12 cellular contexts compared by ENCODE assay signal in genomic region chr3:40718681-40719080, GRCh38.
DNase-seq lines count a peak whose midpoint lies in the region; ATAC-seq and TF ChIP-seq lines count a peak whose summit lies in the region.
"Had no signal": no experiment of that assay in that cellular context is flagged by ENCODE, and none has a peak within 500 bp of the region (broad histone marks: within the 10 kb centered on the region; RNA-seq: fewer than 3 reads in every experiment).

No MANE protein-coding gene starts in this region.

- peak overlapping the region; percentile 5 for H3K27ac Mint-ChIP-seq in activated naive CD8-positive, alpha-beta T cell treated with anti-CD3 and anti-CD28 coated beads, Interleukin-2, amount 50 U/mL, for 24 hours
- H3K27ac Mint-ChIP-seq in activated naive CD8-positive, alpha-beta T cell treated with anti-CD3 and anti-CD28 coated beads for 36 hours = no peak overlapping the region
- H3K27ac Mint-ChIP-seq in stimulated activated naive B cell treated with anti-CD40 and anti-IgM and Interleukin-4, amounts not matched to agents 10 μg/mL and 1 μg/mL and 100 μg/mL, for 72 hours = no peak overlapping the region
- no peak overlapping the region for H3K27ac Mint-ChIP-seq in chondrocyte (ENCODE audit: unreplicated experiment)
- H3K27ac Mint-ChIP-seq: naive thymus-derived CD8-positive, alpha-beta T cell had no signal

- TF ChIP-seq CTCF in MM.1S (IDR thresholded peaks at IDR 0.05; ENCODE audit: low read length) (no peak), PC-3 (conservative IDR thresholded peaks at IDR 0.05; ENCODE audit: low read depth, low read length) (no peak), chondrocyte (IDR thresholded peaks at IDR 0.05) (no peak)

- POLR2A ChIA-PET in PC-3 (lab: Charles Lee; ENCODE audit: unreplicated experiment) = no interaction called here

- ATAC-seq in activated naive CD8-positive, alpha-beta T cell treated with anti-CD3 and anti-CD28 coated beads, Interleukin-2, amount 50 U/mL, for 24 hours = no peak
- ATAC-seq in HG02852 (IDR thresholded peaks at IDR 0.05; ENCODE audit: unreplicated experiment) (peak; percentile 89), PC-3 (no peak)
- peak; percentile 85 to 86 for ATAC-seq in stimulated activated naive B cell treated with anti-CD40 and anti-IgM and Interleukin-4, amounts not matched to agents 10 μg/mL and 1 μg/mL and 100 μg/mL, for 72 hours (replicated peaks)
- ATAC-seq: gastrocnemius medialis; naive thymus-derived CD8-positive, alpha-beta T cell had no signal

- H3K4me1 ChIP-seq in MM.1S (ENCODE audit: low read length) (peaks cover 47% of the 10 kb centered on the region), PC-3 (ENCODE audit: insufficient read depth, low read length) (no peaks in the 10 kb centered on the region), SJCRH30 (no peaks in the 10 kb centered on the region)

- H3K79me2 ChIP-seq in MM.1S (ENCODE audit: low read length) (no peaks in the 10 kb centered on the region), PC-3 (ENCODE audit: low read length) (no peaks in the 10 kb centered on the region)

- peak overlapping the region; percentile 51; the same call in 1 of the 2 replicates for H3K4me2 ChIP-seq in MM.1S (ENCODE audit: low read depth, low read length)
- H3K4me2 ChIP-seq in PC-3 (ENCODE audit: low read length) = no peak overlapping the region

- H3K27ac ChIP-seq in MM.1S (ENCODE audit: low read length) = peak overlapping the region; percentile 88
- no peak overlapping the region for H3K27ac ChIP-seq in PC-3 (ENCODE audit: low read length)
- H3K27ac ChIP-seq in SJCRH30 = no peak overlapping the region
- H3K27ac ChIP-seq: gastrocnemius medialis had no signal

- peaks cover 10% of the 10 kb centered on the region for H3K27me3 Mint-ChIP-seq in activated naive CD8-positive, alpha-beta T cell treated with anti-CD3 and anti-CD28 coated beads, Interleukin-2, amount 50 U/mL, for 24 hours
- H3K27me3 Mint-ChIP-seq in activated naive CD8-positive, alpha-beta T cell treated with anti-CD3 and anti-CD28 coated beads for 36 hours = peaks cover 6% of the 10 kb centered on the region
- no peaks in the 10 kb centered on the region for H3K27me3 Mint-ChIP-seq in stimulated activated naive B cell treated with anti-CD40 and anti-IgM and Interleukin-4, amounts not matched to agents 10 μg/mL and 1 μg/mL and 100 μg/mL, for 72 hours
- H3K27me3 Mint-ChIP-seq in chondrocyte (ENCODE audit: low read depth) = peaks cover 5% of the 10 kb centered on the region

- H3K9me3 ChIP-seq in MM.1S (replicated peaks; ENCODE audit: insufficient read depth, low read length) = no peaks in the 10 kb centered on the region
- H3K9me3 ChIP-seq in PC-3 (ENCODE audit: low read length) = no peaks in the 10 kb centered on the region
- no peaks in the 10 kb centered on the region for H3K9me3 ChIP-seq in SJCRH30 (replicated peaks)
- H3K9me3 ChIP-seq: gastrocnemius medialis had no signal

- H3K9me3 Mint-ChIP-seq in activated naive CD8-positive, alpha-beta T cell treated with anti-CD3 and anti-CD28 coated beads, Interleukin-2, amount 50 U/mL, for 24 hours = no peaks in the 10 kb centered on the region
- H3K9me3 Mint-ChIP-seq in activated naive CD8-positive, alpha-beta T cell treated with anti-CD3 and anti-CD28 coated beads for 36 hours = no peaks in the 10 kb centered on the region
- H3K9me3 Mint-ChIP-seq in stimulated activated naive B cell treated with anti-CD40 and anti-IgM and Interleukin-4, amounts not matched to agents 10 μg/mL and 1 μg/mL and 100 μg/mL, for 72 hours = no peaks in the 10 kb centered on the region
- H3K9me3 Mint-ChIP-seq in chondrocyte (ENCODE audit: low read depth) = no peaks in the 10 kb centered on the region

- H2AFZ ChIP-seq in MM.1S (ENCODE audit: low read length) (peak overlapping the region; percentile 50), PC-3 (ENCODE audit: low read length) (no peak overlapping the region)

- CTCF ChIA-PET in PC-3 (lab: Charles Lee) = no interaction called here

- H3K9ac ChIP-seq in MM.1S (ENCODE audit: low read length) (peak overlapping the region; percentile 23; the same call in 1 of the 2 replicates), PC-3 (ENCODE audit: low read length) (no peak overlapping the region)

- no peak for DNase-seq in activated naive CD8-positive, alpha-beta T cell treated with anti-CD3 and anti-CD28 coated beads, Interleukin-2, amount 50 U/mL, for 24 hours
- DNase-seq in activated naive CD8-positive, alpha-beta T cell treated with anti-CD3 and anti-CD28 coated beads for 36 hours = no peak
- DNase-seq in MM.1S (peak; percentile 75), PC-3 (no peak), chondrocyte (ENCODE audit: low spot score) (no peak), SJCRH30 (no peak)
- no peak for DNase-seq in stimulated activated naive B cell treated with anti-CD40 and anti-IgM and Interleukin-4, amounts not matched to agents 10 μg/mL and 1 μg/mL and 100 μg/mL, for 72 hours
- DNase-seq: anterior cingulate cortex; gastrocnemius medialis; naive thymus-derived CD8-positive, alpha-beta T cell; NCI-H1930 had no signal

- H3K4me1 Mint-ChIP-seq in activated naive CD8-positive, alpha-beta T cell treated with anti-CD3 and anti-CD28 coated beads, Interleukin-2, amount 50 U/mL, for 24 hours = peaks cover 17% of the 10 kb centered on the region
- H3K4me1 Mint-ChIP-seq in activated naive CD8-positive, alpha-beta T cell treated with anti-CD3 and anti-CD28 coated beads for 36 hours = no peaks in the 10 kb centered on the region
- peaks cover 32 to 45% of the 10 kb centered on the region in 2 donors for H3K4me1 Mint-ChIP-seq in stimulated activated naive B cell treated with anti-CD40 and anti-IgM and Interleukin-4, amounts not matched to agents 10 μg/mL and 1 μg/mL and 100 μg/mL, for 72 hours
- H3K4me1 Mint-ChIP-seq in chondrocyte (ENCODE audit: low read depth) = peaks cover 7% of the 10 kb centered on the region

- intact Hi-C loops in PC-3 (cut with micrococcal nuclease) = no loop called here

- H3K4me3 ChIP-seq in MM.1S (ENCODE audit: low read length) (no peak overlapping the region), PC-3 (ENCODE audit: low read length) (no peak overlapping the region), SJCRH30 (no peak overlapping the region)
- H3K4me3 ChIP-seq: gastrocnemius medialis had no signal

- H3K4me3 Mint-ChIP-seq in activated naive CD8-positive, alpha-beta T cell treated with anti-CD3 and anti-CD28 coated beads, Interleukin-2, amount 50 U/mL, for 24 hours = no peak overlapping the region
- no peak overlapping the region for H3K4me3 Mint-ChIP-seq in activated naive CD8-positive, alpha-beta T cell treated with anti-CD3 and anti-CD28 coated beads for 36 hours
- no peak overlapping the region for H3K4me3 Mint-ChIP-seq in stimulated activated naive B cell treated with anti-CD40 and anti-IgM and Interleukin-4, amounts not matched to agents 10 μg/mL and 1 μg/mL and 100 μg/mL, for 72 hours
- no peak overlapping the region for H3K4me3 Mint-ChIP-seq in chondrocyte (ENCODE audit: unreplicated experiment)
- H3K4me3 Mint-ChIP-seq: naive thymus-derived CD8-positive, alpha-beta T cell had no signal

- H3K9me2 ChIP-seq in MM.1S (replicated peaks; ENCODE audit: insufficient read depth, low read length) (no peaks in the 10 kb centered on the region), PC-3 (replicated peaks; ENCODE audit: low read length) (no peaks in the 10 kb centered on the region)

- H4K20me1 ChIP-seq in MM.1S (ENCODE audit: insufficient read depth, low read length) = no peaks in the 10 kb centered on the region
- no peaks in the 10 kb centered on the region for H4K20me1 ChIP-seq in PC-3 (ENCODE audit: low read length)

- no TSS peak for BruUV-seq in PC-3 (replicated peaks; lab: Mats Ljungman, UMichigan)

- no peaks in the 10 kb centered on the region for H3K36me3 Mint-ChIP-seq in activated naive CD8-positive, alpha-beta T cell treated with anti-CD3 and anti-CD28 coated beads, Interleukin-2, amount 50 U/mL, for 24 hours (ENCODE audit: low read depth)
- H3K36me3 Mint-ChIP-seq in activated naive CD8-positive, alpha-beta T cell treated with anti-CD3 and anti-CD28 coated beads for 36 hours = no peaks in the 10 kb centered on the region
- H3K36me3 Mint-ChIP-seq in stimulated activated naive B cell treated with anti-CD40 and anti-IgM and Interleukin-4, amounts not matched to agents 10 μg/mL and 1 μg/mL and 100 μg/mL, for 72 hours = peaks cover 0 to 2% of the 10 kb centered on the region in 2 donors
- peaks cover 3% of the 10 kb centered on the region for H3K36me3 Mint-ChIP-seq in chondrocyte (ENCODE audit: low read depth)
- H3K36me3 Mint-ChIP-seq: naive thymus-derived CD8-positive, alpha-beta T cell had no signal

- H3K36me3 ChIP-seq in MM.1S (replicated peaks; ENCODE audit: insufficient read depth, low read length) = no peaks in the 10 kb centered on the region
- H3K36me3 ChIP-seq in PC-3 (ENCODE audit: low read depth, low read length) = no peaks in the 10 kb centered on the region
- H3K36me3 ChIP-seq in SJCRH30 = no peaks in the 10 kb centered on the region
- H3K36me3 ChIP-seq: gastrocnemius medialis had no signal

- no peaks in the 10 kb centered on the region for H3K27me3 ChIP-seq in MM.1S (replicated peaks; ENCODE audit: insufficient read depth, low read length)
- H3K27me3 ChIP-seq in PC-3 (ENCODE audit: low read length) = peaks cover 6% of the 10 kb centered on the region; the same call in 1 of the 2 replicates
- no peaks in the 10 kb centered on the region for H3K27me3 ChIP-seq in SJCRH30
- H3K27me3 ChIP-seq: gastrocnemius medialis had no signal

- H3F3A ChIP-seq in MM.1S (ENCODE audit: insufficient read depth, low read length) (peaks cover 12% of the 10 kb centered on the region; the same call in 1 of the 2 replicates), PC-3 (ENCODE audit: low read length, unreplicated experiment) (no peaks in the 10 kb centered on the region)

Comparison
In these comparisons a context has a peak if more than half of its experiments do, and no peak if none do; other contexts are left out.
1. ATAC-seq: peak in HG02852 (single experiment) and stimulated activated naive B cell treated with anti-CD40 and anti-IgM and Interleukin-4, amounts not matched to agents 10 μg/mL and 1 μg/mL and 100 μg/mL, for 72 hours (2 of 2); none in activated naive CD8-positive, alpha-beta T cell treated with anti-CD3 and anti-CD28 coated beads, Interleukin-2, amount 50 U/mL, for 24 hours (single experiment) and PC-3 (single experiment).